16 cellular contexts compared by ENCODE assay signal in genomic region chr6:22656696-22657340, GRCh38.
DNase-seq lines count a peak whose midpoint lies in the region; ATAC-seq and TF ChIP-seq lines count a peak whose summit lies in the region.
"Had no signal": no experiment of that assay in that cellular context is flagged by ENCODE, and none has a peak within 500 bp of the region (broad histone marks: within the 10 kb centered on the region; RNA-seq: fewer than 3 reads in every experiment).

No MANE protein-coding gene starts in this region.

- no peaks in the 10 kb centered on the region for H3K27me3 ChIP-seq in transverse colon

- in situ Hi-C loops in transverse colon (cut with MboI; ENCODE audit: low pct_ligation_motif_present in 1 of 4, low pct_unique_long_range_greater_than_20kb in 1 of 4, low sequenced_read_pairs in 3 of 4): no loop called here

- DNase-seq in left colon (no peak), 8988T (no peak), CD1c-positive myeloid dendritic cell (ENCODE audit: extremely low spot score) (no peak), H4 (ENCODE audit: low spot score) (no peak), transverse colon (no peak)
- DNase-seq: activated naive CD4-positive, alpha-beta T cell treated with anti-CD3 and anti-CD28 coated beads for 36 hours; AML-193; effector memory CD4-positive, alpha-beta T cell; foreskin fibroblast; NCI-H226; retina; stimulated activated naive B cell treated with anti-CD40 and anti-IgM and Interleukin-4, amounts not matched to agents 10 μg/mL and 1 μg/mL and 100 μg/mL, for 72 hours had no signal

- TF ChIP-seq POLR2A in transverse colon (IDR thresholded peaks at IDR 0.05): no peak

- H3K36me3 ChIP-seq in transverse colon: no peaks in the 10 kb centered on the region

- WGBS in transverse colon (ENCODE audit: low coverage in 1 of 2), 2 donors: 41 to 49% methylated on average over 3 of the region's 3 CpGs

- no peak for TF ChIP-seq CTCF in transverse colon (IDR thresholded peaks at IDR 0.05)

- ATAC-seq in GM18870 (IDR thresholded peaks at IDR 0.05; ENCODE audit: unreplicated experiment) (peak; percentile 91), HG02623 (IDR thresholded peaks at IDR 0.05; ENCODE audit: unreplicated experiment) (peak; percentile 56), HG03457 (IDR thresholded peaks at IDR 0.05; ENCODE audit: unreplicated experiment) (peak; percentile 47), left colon (peak; percentile 89)
- ATAC-seq: SK-N-SH treated with all-trans-retinoic acid at 6 μM for 48 hours had no signal

- H3K4me1 ChIP-seq in transverse colon: peaks cover 0 to 28% (median 0%) of the 10 kb centered on the region in 4 donors

- no peak overlapping the region for H3K4me3 ChIP-seq in transverse colon

- no peak overlapping the region for H3K27ac ChIP-seq in transverse colon

- TF ChIP-seq EP300 in transverse colon (IDR thresholded peaks at IDR 0.05; ENCODE audit: low read depth): no peak

- H3K9me3 ChIP-seq in transverse colon: no peaks in the 10 kb centered on the region

- intact Hi-C loops in left colon (cut with DNase I, micrococcal nuclease): no loop called here
- intact Hi-C loops in transverse colon (cut with DNase I; ENCODE audit: low total_unique reads): no loop called here
